ENCODE assay signal across 8 cellular contexts in genomic region chr6:109690373-109690739, GRCh38. TPM values are rescaled to one million over a fixed set of nuclear protein-coding genes. Genes with fewer than 3 reads are reported as not detected.
DNase-seq lines count a peak whose midpoint lies in the region; TF ChIP-seq lines count a peak whose summit lies in the region.

No MANE protein-coding gene starts in this region.

- H2BK12ac ChIP-seq in H9 (ENCODE audit: insufficient read length, low read depth, low read length), result no peak overlapping the region

- no peak overlapping the region for H2BK20ac ChIP-seq in H9 (ENCODE audit: low read depth, low read length, poor library complexity, severe bottlenecking)

- H3K4me1 ChIP-seq in ES-I3 (ENCODE audit: insufficient read depth, low read length) (no peaks in the 10 kb centered on the region), H9 (ENCODE audit: insufficient read depth, low read length) (0 out of 2 replicates have a peak, but pooled peaks cover 2% of the 10 kb centered on the region), MM.1S (ENCODE audit: low read length) (peaks cover 25% of the 10 kb centered on the region), breast epithelium (no peaks in the 10 kb centered on the region)

- H3K36me3 Mint-ChIP-seq in H9 (ENCODE audit: insufficient read depth in 1 of 3, low read depth in 3 of 3), result peaks cover 0 to 1% (median under 1%) of the 10 kb centered on the region in 3 experiments; a peak in 3 of 7 replicates

- no peak overlapping the region for H3K4ac ChIP-seq in H9 (ENCODE audit: low read depth, low read length)

- peak overlapping the region; percentile 61 for H3K27ac ChIP-seq in H9 (ENCODE audit: insufficient read length, low read depth, low read length)
- peak overlapping the region; percentile 28; the same call in 1 of the 2 replicates for H3K27ac ChIP-seq in MM.1S (ENCODE audit: low read length)
- peak overlapping the region; percentile 74 for H3K27ac ChIP-seq in WERI-Rb-1
- H3K27ac ChIP-seq in breast epithelium, result peak overlapping the region; percentile 87 to 94

- no CpG with 5 or more reads among the region's 24 CpGs for WGBS in H9 (ENCODE audit: extremely low coverage, insufficient read length, low lambda C conversion rate)

- H3K23me2 ChIP-seq in H9 (ENCODE audit: insufficient read length, low read depth, low read length, poor library complexity, severe bottlenecking), result peaks cover 11% of the 10 kb centered on the region

- peak; percentile 92 for DNase-seq in H9
- DNase-seq in MM.1S, result peak; percentile 59
- DNase-seq in WERI-Rb-1, result peak; percentile 75
- peak; percentile 28 to 55 for DNase-seq in breast epithelium (ENCODE audit: low spot score in 2 of 2)
- DNase-seq in kidney tubule cell (ENCODE audit: low spot score), result peak; percentile 46
- DNase-seq in stimulated activated CD4-positive, alpha-beta T cell treated with anti-CD3 and anti-CD28 coated beads, Interleukin-1b, Interleukin-23, amount 100 ng/mL, for 24 hours (ENCODE audit: low read depth in 4 of 4, low spot score in 1 of 4), result peak; percentile 33 to 59 (median 44)
- DNase-seq in dedifferentiated amniotic fluid mesenchymal stem cell (ENCODE audit: extremely low spot score), result no peak

- no peak overlapping the region for H4K91ac ChIP-seq in H9 (ENCODE audit: insufficient read length, low read depth, low read length)

- H2AK5ac ChIP-seq in H9 (ENCODE audit: insufficient read length, low read length), result no peak overlapping the region

- no peak overlapping the region for H3K23ac ChIP-seq in H9 (ENCODE audit: insufficient read length, low read depth, low read length)

- H3K27me3 ChIP-seq in H9 (ENCODE audit: insufficient read depth, low read length) (no peaks in the 10 kb centered on the region), MM.1S (replicated peaks; ENCODE audit: insufficient read depth, low read length) (no peaks in the 10 kb centered on the region), WERI-Rb-1 (ENCODE audit: insufficient read depth, low read depth, severe bottlenecking) (no peaks in the 10 kb centered on the region), breast epithelium (no peaks in the 10 kb centered on the region)

- H3K18ac ChIP-seq in H9 (ENCODE audit: insufficient read length, low read depth, low read length), result peak overlapping the region; percentile 54

- H3K79me2 ChIP-seq in H9 (ENCODE audit: insufficient read depth, low read length), result peaks cover 2% of the 10 kb centered on the region; the same call in 1 of the 2 replicates
- H3K79me2 ChIP-seq in MM.1S (ENCODE audit: low read length), result peaks cover 8% of the 10 kb centered on the region; the same call in 1 of the 2 replicates

- H3F3A ChIP-seq in MM.1S (ENCODE audit: insufficient read depth, low read length), result peaks cover 11% of the 10 kb centered on the region

- no peaks in the 10 kb centered on the region for H3K9me3 ChIP-seq in ES-I3 (ENCODE audit: control insufficient read depth, insufficient read depth, low read length)
- H3K9me3 ChIP-seq in H9 (ENCODE audit: control insufficient read depth, low read depth, low read length), result no peaks in the 10 kb centered on the region
- H3K9me3 ChIP-seq in MM.1S (replicated peaks; ENCODE audit: insufficient read depth, low read length), result no peaks in the 10 kb centered on the region
- H3K9me3 ChIP-seq in WERI-Rb-1 (ENCODE audit: severe bottlenecking), result no peaks in the 10 kb centered on the region
- no peaks in the 10 kb centered on the region for H3K9me3 ChIP-seq in breast epithelium

- H3K4me3 Mint-ChIP-seq in H9, result peak overlapping the region; percentile 82 to 91

- H2AFZ ChIP-seq in H9 (ENCODE audit: low read length), result peak overlapping the region; percentile 84
- peak overlapping the region; percentile 99 for H2AFZ ChIP-seq in MM.1S (ENCODE audit: low read length)

- H3K4me2 ChIP-seq in H9 (ENCODE audit: insufficient read depth, insufficient read length, low read length) (peak overlapping the region; percentile 94), MM.1S (ENCODE audit: low read depth, low read length) (peak overlapping the region; percentile 98)

- H2BK15ac ChIP-seq in H9 (ENCODE audit: low read depth, low read length), result no peak overlapping the region

- no peak overlapping the region for H3K56ac ChIP-seq in H9 (ENCODE audit: insufficient read length, low read depth, low read length)

- no peaks in the 10 kb centered on the region for H3K79me1 ChIP-seq in H9 (ENCODE audit: insufficient read depth, low read depth, low read length, poor library complexity, severe bottlenecking)

- no peaks in the 10 kb centered on the region for H3K36me3 ChIP-seq in ES-I3 (ENCODE audit: insufficient read depth, low read length)
- no peaks in the 10 kb centered on the region for H3K36me3 ChIP-seq in MM.1S (replicated peaks; ENCODE audit: insufficient read depth, low read length)
- H3K36me3 ChIP-seq in WERI-Rb-1, result no peaks in the 10 kb centered on the region
- no peaks in the 10 kb centered on the region for H3K36me3 ChIP-seq in breast epithelium

- H3K9ac ChIP-seq in ES-I3 (ENCODE audit: low read depth, low read length), result peak overlapping the region; percentile 79
- peak overlapping the region; percentile 65 for H3K9ac ChIP-seq in H9 (ENCODE audit: extremely low read depth, insufficient read length, low read length)
- peak overlapping the region; percentile 71 for H3K9ac ChIP-seq in MM.1S (ENCODE audit: low read length)

- peaks cover 6% of the 10 kb centered on the region for H3K27me3 Mint-ChIP-seq in H9 (ENCODE audit: low read depth)

- H2BK120ac ChIP-seq in H9 (ENCODE audit: low read depth, low read length, poor library complexity, severe bottlenecking), result no peak overlapping the region

- no peak overlapping the region for H2BK5ac ChIP-seq in H9 (ENCODE audit: insufficient read length, low read length)

- H3K27ac Mint-ChIP-seq in H9, result peak overlapping the region; percentile 97 to 99 (median 97)

- intact Hi-C loops in breast epithelium (cut with DNase I; ENCODE audit: low total_unique reads), result loop anchor here (10.0 kb wide), 1 partner anchor 484 kb away; the partner anchor contains the start of gene WASF1

- no peaks in the 10 kb centered on the region for H4K20me1 ChIP-seq in H9 (ENCODE audit: control insufficient read depth, insufficient read depth, insufficient read length)
- no peaks in the 10 kb centered on the region for H4K20me1 ChIP-seq in MM.1S (ENCODE audit: insufficient read depth, low read length)

- TF ChIP-seq CTCF in H9 (conservative IDR thresholded peaks at IDR 0.05) (no peak), MM.1S (IDR thresholded peaks at IDR 0.05; ENCODE audit: low read length) (no peak), WERI-Rb-1 (IDR thresholded peaks at IDR 0.05; ENCODE audit: low read depth, low read length) (no peak), breast epithelium (IDR thresholded peaks at IDR 0.05) (no peak)

- no peak for TF ChIP-seq POLR2A in breast epithelium (IDR thresholded peaks at IDR 0.05)

- peak overlapping the region; percentile 39; the same call in 1 of the 2 replicates for H3K14ac ChIP-seq in H9 (ENCODE audit: insufficient read depth, low read length)

- H3K9me3 Mint-ChIP-seq in H9, result no peaks in the 10 kb centered on the region

- no peak overlapping the region for H4K8ac ChIP-seq in H9 (replicated peaks; ENCODE audit: insufficient read length, low read depth, low read length)

- H4K5ac ChIP-seq in H9 (ENCODE audit: insufficient read length, low read depth, low read length), result no peak overlapping the region

- H3K4me3 ChIP-seq in MM.1S (ENCODE audit: low read length) (peak overlapping the region; percentile 79), WERI-Rb-1 (ENCODE audit: low read depth, low read length) (peak overlapping the region; percentile 96), breast epithelium (peak overlapping the region; percentile 78 to 89 (median 81))

- H3T11ph ChIP-seq in H9 (ENCODE audit: low read length), result no peak overlapping the region

- H3K4me1 Mint-ChIP-seq in H9, result peaks cover 18 to 23% of the 10 kb centered on the region in 2 experiments

- no peaks in the 10 kb centered on the region for H3K9me2 ChIP-seq in MM.1S (replicated peaks; ENCODE audit: insufficient read depth, low read length)

RNA-seq across cellular contexts. Expression of gene AK9, which starts 0.6 kb away (rescaled TPM):
- total RNA-seq in H9 (2021) (2.3 and 3.0 TPM in 2 replicates), breast epithelium (10 to 100 TPM in 2 of 3 donors, 1 to 10 TPM in 1; 8.8 to 23.9 (median 20.0) TPM)

RNA-seq across cellular contexts. Expression of gene FIG4, which starts 0.7 kb away (rescaled TPM):
- total RNA-seq in H9 (2021), result 23.1 and 23.5 TPM in 2 replicates
- total RNA-seq in breast epithelium, result 10 to 100 TPM; 18.2 to 29.6 (median 18.4) TPM

Comparison
In these comparisons a context has a peak if more than half of its experiments do, and no peak if none do; other contexts are left out.
1. H3K27ac ChIP-seq: peak in every context shown above with its lines; median percentile 90 in breast epithelium; 74 in WERI-Rb-1; 61 in H9; 28 in MM.1S.